In the genomic region with DNA sequence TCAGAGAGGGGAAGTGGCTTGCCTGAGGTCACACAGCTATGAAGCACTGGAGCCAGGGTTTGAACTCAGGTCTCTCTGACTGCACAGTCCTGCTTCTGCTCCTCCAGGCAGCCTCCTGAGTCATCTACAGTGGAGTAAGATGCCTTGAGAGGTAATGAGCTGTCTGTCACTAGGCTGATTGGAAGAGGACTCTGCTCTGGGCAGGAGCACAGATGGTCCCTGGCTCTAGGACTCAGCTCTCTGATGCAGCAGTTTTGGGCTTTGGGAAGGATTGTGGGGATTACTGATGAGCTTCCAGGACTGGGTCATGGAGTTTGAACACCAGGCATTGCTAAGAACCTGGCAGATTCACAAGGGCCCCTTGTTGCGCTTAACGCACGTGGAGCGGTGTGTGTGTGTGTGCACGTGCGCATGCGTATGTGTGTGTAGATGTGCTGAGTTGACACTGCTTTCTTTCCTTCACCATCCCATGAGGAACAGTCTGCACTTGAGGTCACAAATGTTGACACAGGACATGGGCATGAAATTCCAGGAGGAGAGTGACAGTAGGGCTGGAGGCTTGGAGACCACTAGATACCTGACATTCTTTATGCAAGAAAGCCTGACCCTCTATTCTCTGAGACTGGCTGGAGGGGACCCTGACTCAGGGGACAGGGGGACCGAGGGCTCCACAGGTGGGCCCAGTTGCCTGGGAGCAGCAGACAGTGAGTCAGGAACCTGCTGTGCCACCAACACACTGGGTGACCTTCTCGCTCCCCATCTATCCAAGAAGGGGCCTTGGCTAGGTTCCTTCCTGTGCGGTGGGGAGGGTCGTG, we compare ENCODE assay signal across 1 cellular context.
TF ChIP-seq lines count a peak whose summit lies in the region.

No MANE protein-coding gene starts in this region.

TF ChIP-seq in H1, 55 proteins besides CTCF, POLR2A, EP300 and RAD21 (continued from another document):
- no peak for TF ChIP-seq CHD7 (IDR thresholded peaks at IDR 0.05; ENCODE audit: insufficient replicate concordance, low read length)
